ENCODE assay signal across 24 cellular contexts in genomic region chr4:8763966-8764901, GRCh38.
A peak's percentile ranks its signal among the peaks of the same experiment; 100 is the strongest.
DNase-seq lines count a peak whose midpoint lies in the region; ATAC-seq and TF ChIP-seq lines count a peak whose summit lies in the region.
"Had no signal": no experiment of that assay in that cellular context is flagged by ENCODE, and none has a peak within 500 bp of the region (broad histone marks: within the 10 kb centered on the region; RNA-seq: fewer than 3 reads in every experiment).

No MANE protein-coding gene starts in this region.

- no peak overlapping the region for H3K4me3 ChIP-seq in heart right ventricle
- H3K4me3 ChIP-seq in mucosa of descending colon = no peak overlapping the region
- H3K4me3 ChIP-seq in aorta (ENCODE audit: low read length in 2 of 2) = no peak overlapping the region
- H3K4me3 ChIP-seq: cardiac muscle cell, lung, ovary, smooth muscle cell had no signal

- peaks cover 0 to 62% (median 43%) of the 10 kb centered on the region in 7 donors for H3K27me3 ChIP-seq in heart right ventricle
- no peaks in the 10 kb centered on the region for H3K27me3 ChIP-seq in aorta (ENCODE audit: control insufficient read depth in 1 of 2, insufficient read depth in 2 of 2, low read length in 1 of 2)
- H3K27me3 ChIP-seq: cardiac muscle cell, ovary had no signal

- DNase-seq in Right ventricle myocardium superior (peak; percentile 15), heart right ventricle (no peak), left cardiac atrium (peak; percentile 14), mucosa of descending colon (peak in 2 of 3 donors; percentile 14 to 34), aorta (peak; percentile 24 to 71), GM13977 (ENCODE audit: low spot score) (no peak), NCI-H2029 (lab: John Stamatoyannopoulos, UW) (no peak)
- DNase-seq: activated CD4-positive, alpha-beta T cell treated with anti-CD3 and anti-CD28 coated beads for 1 hour; activated CD8-positive, alpha-beta T cell treated with anti-CD3 and anti-CD28 coated beads, Interleukin-2, amount 10 ng/mL, durations not matched to agents 7 days and 5 days; CD8-positive, alpha-beta T cell; HCEC 1CT; IMR-90; MV-4-11; NCI-H1436; NCI-H2107; NCI-H446; NCI-H748 treated with DMSO at 0.1 percent for 48 hours; SHP77 treated with DMSO at 0.1 percent for 48 hours; stimulated activated naive CD8-positive, alpha-beta T cell treated with anti-CD3 and anti-CD28 coated beads, Interleukin-15, amount 100 ng/mL, for 72 hours had no signal

- H3K36me3 ChIP-seq in heart right ventricle (no peaks in the 10 kb centered on the region), mucosa of descending colon (ENCODE audit: low read depth) (no peaks in the 10 kb centered on the region), aorta (ENCODE audit: control insufficient read depth in 1 of 2, insufficient read depth in 2 of 2, low read length in 1 of 2) (no peaks in the 10 kb centered on the region)
- H3K36me3 ChIP-seq: cardiac muscle cell, ovary had no signal

- ATAC-seq in Right ventricle myocardium superior (ENCODE audit: poor library complexity) = no peak
- ATAC-seq in heart right ventricle = no peak
- no peak for ATAC-seq in left cardiac atrium
- no peak for ATAC-seq in mucosa of descending colon
- ATAC-seq in aorta (ENCODE audit: low FRiP score) = no peak
- ATAC-seq in GM21825 (IDR thresholded peaks at IDR 0.05; ENCODE audit: unreplicated experiment) = no peak
- ATAC-seq: activated CD8-positive, alpha-beta T cell treated with anti-CD3 and anti-CD28 coated beads, Interleukin-2, amount 10 ng/mL, durations not matched to agents 7 days and 5 days; CD8-positive, alpha-beta T cell had no signal

- WGBS in heart right ventricle, 2 donors = 82% methylated on average over 35 of the region's 35 CpGs
- WGBS in aorta, 2 donors = 81 to 82% methylated on average over 34 to 35 of the region's 35 CpGs

- H3K4me1 ChIP-seq in heart right ventricle = no peaks in the 10 kb centered on the region
- H3K4me1 ChIP-seq in mucosa of descending colon (ENCODE audit: low read depth) = no peaks in the 10 kb centered on the region
- H3K4me1 ChIP-seq in aorta (ENCODE audit: control insufficient read depth in 1 of 2, insufficient read depth in 2 of 2, low read length in 2 of 2) = no peaks in the 10 kb centered on the region

- no peak overlapping the region for H3K27ac ChIP-seq in heart right ventricle
- H3K27ac ChIP-seq in aorta (ENCODE audit: low read depth in 1 of 2, low read length in 2 of 2) = no peak overlapping the region
- H3K27ac ChIP-seq: cardiac muscle cell, ovary had no signal

- intact Hi-C loops in Right ventricle myocardium superior (cut with DNase I) = no loop called here
- intact Hi-C loops in heart right ventricle (cut with DNase I) = no loop called here
- intact Hi-C loops in left cardiac atrium (cut with DNase I) = no loop called here
- intact Hi-C loops in mucosa of descending colon (cut with DNase I, micrococcal nuclease) = no loop called here
- intact Hi-C loops in aorta (cut with DNase I) = no loop called here

- TF ChIP-seq CTCF in heart right ventricle (IDR thresholded peaks at IDR 0.05) = no peak
- TF ChIP-seq CTCF in mucosa of descending colon (IDR thresholded peaks at IDR 0.05) = no peak
- no peak for TF ChIP-seq CTCF in GM13977 (IDR thresholded peaks at IDR 0.05; ENCODE audit: extremely low read depth, insufficient read depth, missing control alignments)

- H3K9me3 ChIP-seq in heart right ventricle (no peaks in the 10 kb centered on the region), mucosa of descending colon (no peaks in the 10 kb centered on the region), aorta (ENCODE audit: control insufficient read depth, low read length) (no peaks in the 10 kb centered on the region)
- H3K9me3 ChIP-seq: ovary had no signal

- in situ Hi-C loops in GM13977 (cut with MboI; ENCODE audit: low pct_unique_long_range_greater_than_20kb, low sequenced_read_pairs, unreplicated experiment) = no loop called here

Comparison
In these comparisons a context has a peak if more than half of its experiments do, and no peak if none do; other contexts are left out.
1. DNase-seq: peak in Right ventricle myocardium superior (single experiment), left cardiac atrium (single experiment), mucosa of descending colon (2 of 3) and aorta (2 of 2); none in heart right ventricle (0 of 2), GM13977 (single experiment) and NCI-H2029 (single experiment).